8 cellular contexts compared by ENCODE assay signal in the genomic region with DNA sequence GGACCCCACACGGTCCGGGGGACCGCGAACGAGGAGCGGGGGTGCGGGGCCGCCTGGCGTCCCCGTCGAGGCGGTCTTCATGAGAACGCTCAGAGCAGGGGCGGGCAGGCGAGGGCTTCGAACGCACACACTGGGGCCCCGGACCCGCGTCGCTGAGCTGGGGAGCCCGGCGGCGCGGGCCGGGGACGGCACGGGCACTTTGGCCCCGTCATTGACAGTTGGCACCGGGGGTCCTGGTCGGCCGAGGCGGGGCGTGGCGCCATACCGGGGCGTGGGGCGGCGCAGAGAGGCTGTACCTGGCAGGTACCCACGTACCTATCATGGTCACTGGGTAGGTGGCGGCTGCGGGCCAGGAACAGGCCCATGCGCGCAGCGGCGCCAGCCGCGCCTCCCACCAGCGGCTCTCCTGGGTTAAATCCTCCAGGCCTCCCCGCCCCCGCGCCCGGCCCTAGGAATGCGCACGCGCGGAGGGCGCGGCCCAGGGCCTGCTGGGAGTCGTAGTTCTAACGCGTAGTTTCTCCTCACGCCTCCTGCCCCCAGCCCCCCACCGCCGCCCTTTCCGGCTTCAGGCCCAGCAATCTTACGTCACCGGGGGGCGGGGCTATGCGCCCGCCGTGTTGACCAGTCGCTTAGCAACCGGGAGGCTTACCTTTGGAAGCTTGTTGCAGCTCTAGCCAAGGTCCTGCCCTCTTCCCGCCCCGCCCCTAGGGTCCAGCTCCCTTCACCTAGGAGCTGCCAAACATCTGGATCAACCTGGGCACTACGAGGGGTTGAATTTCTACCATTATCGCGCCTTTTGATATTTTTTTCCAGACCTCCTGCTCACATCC. TPM values are rescaled to one million over a fixed set of nuclear protein-coding genes. Genes with fewer than 3 reads are reported as not detected.
A peak's percentile ranks its signal among the peaks of the same experiment; 100 is the strongest.
DNase-seq lines count a peak whose midpoint lies in the region; ATAC-seq and TF ChIP-seq lines count a peak whose summit lies in the region.

A gene (plus strand): TSS at position 628 of the 830 bp plus-strand sequence.
A gene (minus strand): TSS at position 420 of the 830 bp plus-strand sequence.

- intact Hi-C loops in mucosa of descending colon (cut with DNase I, micrococcal nuclease) = no loop called here

- H3K4me1 ChIP-seq in mucosa of descending colon (ENCODE audit: low read depth) = peaks cover 17% of the 10 kb centered on the region

- H3K4me1 Mint-ChIP-seq in activated T-cell treated with anti-CD3 and anti-CD28 coated beads, Interleukin-2, amount 50 U/mL, for 24 hours (ENCODE audit: low read depth) = peaks cover 14% of the 10 kb centered on the region

- ATAC-seq in GM21367 (IDR thresholded peaks at IDR 0.05; ENCODE audit: unreplicated experiment) = peak; percentile 97
- ATAC-seq in mucosa of descending colon = peak; percentile 99

- no peaks in the 10 kb centered on the region for H3K36me3 ChIP-seq in mucosa of descending colon (ENCODE audit: low read depth)

- H3K4me3 Mint-ChIP-seq in activated T-cell treated with anti-CD3 and anti-CD28 coated beads, Interleukin-2, amount 50 U/mL, for 24 hours = peak within 1 kb of the TSS; percentile 87

- peak within 1 kb of the TSS; percentile 90 for H3K27ac Mint-ChIP-seq in activated T-cell treated with anti-CD3 and anti-CD28 coated beads, Interleukin-2, amount 50 U/mL, for 24 hours

- TF ChIP-seq CTCF in mucosa of descending colon (IDR thresholded peaks at IDR 0.05) = no peak

- TF ChIP-seq POLR2A in erythroblast (IDR thresholded peaks at IDR 0.05; ENCODE audit: low read length) = peak; percentile 74

- peak within 1 kb of the TSS; percentile 29 for H3K4me3 ChIP-seq in mucosa of descending colon

- H3K9me3 ChIP-seq in mucosa of descending colon = no peaks in the 10 kb centered on the region

- peaks cover 1% of the 10 kb centered on the region for H3K36me3 Mint-ChIP-seq in activated T-cell treated with anti-CD3 and anti-CD28 coated beads, Interleukin-2, amount 50 U/mL, for 24 hours (ENCODE audit: low read depth)

- no peaks in the 10 kb centered on the region for H3K9me3 Mint-ChIP-seq in activated T-cell treated with anti-CD3 and anti-CD28 coated beads, Interleukin-2, amount 50 U/mL, for 24 hours

- peaks cover 2% of the 10 kb centered on the region for H3K27me3 Mint-ChIP-seq in activated T-cell treated with anti-CD3 and anti-CD28 coated beads, Interleukin-2, amount 50 U/mL, for 24 hours

- DNase-seq in CMK (ENCODE audit: low read depth) = peak; percentile 86
- DNase-seq in HT1080 (ENCODE audit: low read depth) = peak; percentile 96
- peak; percentile 79 for DNase-seq in OCI-M2 (lab: John Stamatoyannopoulos, UW; ENCODE audit: unreplicated experiment)
- peak; percentile 98 for DNase-seq in activated T-cell treated with anti-CD3 and anti-CD28 coated beads, Interleukin-2, amount 50 U/mL, for 24 hours
- peak; percentile 97 for DNase-seq in erythroblast (lab: John Stamatoyannopoulos, UW)
- DNase-seq in mucosa of descending colon = peak; percentile 99 to 100 (median 100)
- peak; percentile 97 to 98 for DNase-seq in stimulated activated CD8-positive, alpha-beta memory T cell treated with anti-CD3 and anti-CD28 coated beads, Interleukin-2, amount 100 ng/mL, for 48 hours (ENCODE audit: low read depth in 2 of 2)

RNA-seq across cellular contexts. Expression of the first gene that starts in this region (rescaled TPM):
- total RNA-seq in HT1080 (2014; rRNA removed; shearing (Covaris generic)) = not detected in 2 replicates
- not detected in 2 replicates for polyA plus RNA-seq in HT1080 (2015; cell fraction: cytosol; rRNA removed)
- not detected in 2 replicates for polyA plus RNA-seq in HT1080 (2015; cell fraction: nucleus; rRNA removed)
- 1 to 10 TPM; 1.1 to 1.5 (median 1.3) TPM for total RNA-seq in mucosa of descending colon

RNA-seq across cellular contexts. Expression of the second gene that starts in this region (rescaled TPM):
- 0.27 TPM in 1 of 2 replicates, not detected in the other for total RNA-seq in HT1080 (2014; rRNA removed; shearing (Covaris generic))
- 0.05 and 0.37 TPM in 2 replicates for polyA plus RNA-seq in HT1080 (2015; cell fraction: cytosol; rRNA removed)
- 0.08 and 0.28 TPM in 2 replicates for polyA plus RNA-seq in HT1080 (2015; cell fraction: nucleus; rRNA removed)
- 10 to 100 TPM in 1 of 3 donors, 1 to 10 TPM in 2; 5.2 to 10.2 (median 8.1) TPM for total RNA-seq in mucosa of descending colon

Comparison
In these comparisons a context has a peak if more than half of its experiments do, and no peak if none do; other contexts are left out.
1. Peak in every context shown above with its lines: DNase-seq, ATAC-seq and H3K4me3 ChIP-seq.
2. Peak in DNase-seq in HT1080; RNA of the genes that start here not detected or under 1 TPM.